Comparison of ENCODE assay signal across 18 cellular contexts in the genomic region with DNA sequence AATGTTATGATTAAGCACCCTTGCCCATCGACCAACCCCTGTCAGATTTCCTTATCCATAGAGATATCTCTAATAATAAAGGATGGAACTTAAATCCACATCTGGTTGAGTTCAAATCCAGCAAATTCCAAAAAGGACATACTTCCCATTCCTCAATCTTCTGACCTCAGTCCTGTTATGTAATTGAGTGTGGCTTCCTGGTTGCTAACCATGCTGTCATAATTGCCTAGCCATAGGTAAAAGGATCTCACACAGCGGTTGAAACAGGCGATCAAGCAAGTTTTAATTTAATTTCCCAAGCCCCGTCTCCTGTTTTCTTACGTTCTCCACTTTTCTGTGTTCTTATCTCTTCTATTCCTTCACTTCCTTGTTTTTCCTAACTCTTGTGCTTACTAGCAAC.
DNase-seq lines count a peak whose midpoint lies in the region; ATAC-seq, FAIRE-seq and TF ChIP-seq lines count a peak whose summit lies in the region.
"Had no signal": no experiment of that assay in that cellular context is flagged by ENCODE, and none has a peak within 500 bp of the region (broad histone marks: within the 10 kb centered on the region; RNA-seq: fewer than 3 reads in every experiment).

No MANE protein-coding gene starts in this region.

- H3K27me3 ChIP-seq in adipocyte (replicated peaks; ENCODE audit: control insufficient read depth, insufficient read depth, low read length): no peaks in the 10 kb centered on the region
- H3K27me3 ChIP-seq in psoas muscle (ENCODE audit: insufficient read depth in 3 of 3, low read length in 2 of 3): no peaks in the 10 kb centered on the region
- H3K27me3 ChIP-seq in aorta (ENCODE audit: control insufficient read depth in 1 of 2, insufficient read depth in 2 of 2, low read length in 1 of 2): no peaks in the 10 kb centered on the region

- H3K9ac ChIP-seq in adipocyte (ENCODE audit: low read length): no peak overlapping the region

- ATAC-seq in psoas muscle: no peak
- ATAC-seq in aorta (ENCODE audit: low FRiP score): no peak
- ATAC-seq: right cardiac atrium had no signal

- no peak for FAIRE-seq in urothelium cell line (lab: Jason Lieb, UNC)
- FAIRE-seq: islet of Langerhans had no signal

- H3K36me3 ChIP-seq in adipocyte (ENCODE audit: control insufficient read depth, insufficient read depth, low read length, severe bottlenecking): no peaks in the 10 kb centered on the region
- no peaks in the 10 kb centered on the region for H3K36me3 ChIP-seq in psoas muscle (ENCODE audit: insufficient read depth in 1 of 2, low read depth in 1 of 2)
- no peaks in the 10 kb centered on the region for H3K36me3 ChIP-seq in aorta (ENCODE audit: control insufficient read depth in 1 of 2, insufficient read depth in 2 of 2, low read length in 1 of 2)

- H3K4me1 ChIP-seq in adipocyte (ENCODE audit: control insufficient read depth, insufficient read depth, low read length): peaks cover 28% of the 10 kb centered on the region
- no peaks in the 10 kb centered on the region for H3K4me1 ChIP-seq in psoas muscle
- peaks cover 3 to 13% of the 10 kb centered on the region in 2 donors for H3K4me1 ChIP-seq in aorta (ENCODE audit: control insufficient read depth in 1 of 2, insufficient read depth in 2 of 2, low read length in 2 of 2)

- DNase-seq in H4 (ENCODE audit: low spot score): peak; percentile 2
- DNase-seq in adipocyte (ENCODE audit: low read depth): peak; percentile 23
- peak; percentile 34 for DNase-seq in fibroblast of villous mesenchyme (ENCODE audit: low read depth)
- peak; percentile 3 for DNase-seq in urothelium cell line (ENCODE audit: low spot score)
- no peak for DNase-seq in NCI-H1694 treated with DMSO at 0.1 percent for 48 hours (lab: John Stamatoyannopoulos, UW)
- no peak for DNase-seq in psoas muscle
- DNase-seq in aorta: no peak
- DNase-seq in globus pallidus (ENCODE audit: low spot score): no peak
- DNase-seq: activated CD4-positive, alpha-beta T cell treated with anti-CD3 and anti-CD28 coated beads, Interleukin-2, amount 50 U/mL, for 1 hour; activated T-cell treated with anti-CD3 and anti-CD28 coated beads for 4 hours; caudate nucleus; NCI-H1436; NCI-H2227 treated with DMSO at 0.1 percent for 48 hours; right cardiac atrium; stimulated activated CD4-positive, alpha-beta T cell treated with anti-CD3 and anti-CD28 coated beads, Interleukin-4, amount 100 ng/mL, for 24 hours had no signal

- no peak overlapping the region for H3K4me3 ChIP-seq in adipocyte (ENCODE audit: low read length)
- H3K4me3 ChIP-seq in fibroblast of villous mesenchyme (ENCODE audit: low read depth, low read length): no peak overlapping the region
- no peak overlapping the region for H3K4me3 ChIP-seq in psoas muscle
- H3K4me3 ChIP-seq in aorta (ENCODE audit: low read length in 2 of 2): no peak overlapping the region
- H3K4me3 ChIP-seq: SK-N-MC had no signal

- WGBS in psoas muscle, 3 donors: 79 to 81% (median 79%) methylated on average over 5 of the region's 5 CpGs
- WGBS in aorta, 2 donors: 27 to 28% methylated on average over 5 of the region's 5 CpGs

- H3K9me3 ChIP-seq in adipocyte (ENCODE audit: control insufficient read depth, low read length) (no peaks in the 10 kb centered on the region), psoas muscle (no peaks in the 10 kb centered on the region), aorta (ENCODE audit: control insufficient read depth, low read length) (no peaks in the 10 kb centered on the region)

- intact Hi-C loops in psoas muscle (cut with DNase I): no loop called here
- intact Hi-C loops in aorta (cut with DNase I): loop anchor here in 1 of 2 donors (10.0 kb wide), 2 partner anchors 522 to 568 kb away; no protein-coding TSS in a partner anchor

- H3K27ac ChIP-seq in psoas muscle (no peak overlapping the region), aorta (ENCODE audit: low read depth in 1 of 2, low read length in 2 of 2) (peak overlapping the region in 1 of 2 donors; percentile 51)
- H3K27ac ChIP-seq: HL-60, SK-N-MC had no signal

- no peak for TF ChIP-seq CTCF in fibroblast of villous mesenchyme (IDR thresholded peaks at IDR 0.05; ENCODE audit: insufficient read depth, low read depth, low read length)
- TF ChIP-seq CTCF in psoas muscle (IDR thresholded peaks at IDR 0.05): no peak

Comparison
In these comparisons a context has a peak if more than half of its experiments do, and no peak if none do; other contexts are left out.
1. DNase-seq: peak in H4 (single experiment), adipocyte (single experiment), fibroblast of villous mesenchyme (single experiment) and urothelium cell line (single experiment); none in NCI-H1694 treated with DMSO at 0.1 percent for 48 hours (single experiment), psoas muscle (0 of 2), aorta (0 of 2) and globus pallidus (single experiment).